ENCODE assay signal across 14 cellular contexts in the genomic region with DNA sequence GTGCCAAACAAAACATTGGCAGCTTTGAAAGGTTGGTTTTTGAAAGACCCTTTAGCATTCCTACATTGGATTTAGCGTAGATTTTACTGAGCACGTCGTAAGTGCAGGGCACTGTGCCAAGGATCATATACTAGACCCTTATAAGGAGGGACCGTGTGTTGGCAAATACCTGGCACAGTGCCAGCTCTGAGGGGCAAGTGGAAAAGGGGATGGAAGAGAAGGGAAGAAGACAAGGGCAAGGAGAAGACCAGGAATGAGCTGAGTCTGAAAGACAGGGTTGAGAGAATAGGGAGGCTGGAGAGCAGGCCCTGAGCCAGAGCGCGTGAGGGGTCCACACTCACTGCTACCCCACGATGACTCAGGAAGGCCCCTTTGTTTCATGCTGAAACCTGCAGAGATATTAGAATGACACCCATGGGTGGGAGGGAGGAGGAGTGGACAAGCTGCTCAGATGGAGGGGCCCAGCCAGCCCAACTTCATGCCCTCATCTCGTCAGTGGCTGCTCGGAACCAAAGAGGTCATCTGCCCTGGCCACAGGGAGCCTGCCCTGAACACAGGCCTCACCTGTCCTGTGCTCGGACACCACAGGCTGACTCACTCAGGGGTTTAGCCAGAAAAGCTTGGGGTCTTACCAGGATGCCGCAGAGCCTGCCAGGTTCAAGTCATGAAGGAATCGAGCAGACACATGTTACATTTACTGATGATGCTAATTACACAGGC. TPM values are rescaled to one million over a fixed set of nuclear protein-coding genes. Genes with fewer than 3 reads are reported as not detected.
DNase-seq lines count a peak whose midpoint lies in the region; ATAC-seq and TF ChIP-seq lines count a peak whose summit lies in the region.
"Had no signal": no experiment of that assay in that cellular context is flagged by ENCODE, and none has a peak within 500 bp of the region (broad histone marks: within the 10 kb centered on the region; RNA-seq: fewer than 3 reads in every experiment).

No MANE protein-coding gene starts in this region.

- H3K27ac ChIP-seq in A673 (ENCODE audit: low read depth, low read length, poor library complexity, severe bottlenecking) = no peak overlapping the region
- H3K27ac ChIP-seq in CD8-positive, alpha-beta T cell (ENCODE audit: low read depth, low read length) = no peak overlapping the region
- H3K27ac ChIP-seq: epithelial cell of prostate had no signal

- no peaks in the 10 kb centered on the region for H3K36me3 ChIP-seq in A673 (ENCODE audit: insufficient read depth, low read length, poor library complexity, severe bottlenecking)
- H3K36me3 ChIP-seq in CD8-positive, alpha-beta T cell (ENCODE audit: insufficient read depth, low read length) = peaks cover 7% of the 10 kb centered on the region

- H3K4me1 ChIP-seq in A673 (ENCODE audit: insufficient read depth, low read length, poor library complexity, severe bottlenecking) = peaks cover 30% of the 10 kb centered on the region
- H3K4me1 ChIP-seq in CD8-positive, alpha-beta T cell (ENCODE audit: insufficient read depth, low read length) = peaks cover 10% of the 10 kb centered on the region

- H3K4me1 Mint-ChIP-seq in CD8-positive, alpha-beta T cell (ENCODE audit: low read depth) = peaks cover 13% of the 10 kb centered on the region
- H3K4me1 Mint-ChIP-seq in activated CD8-positive, alpha-beta T cell treated with anti-CD3 and anti-CD28 coated beads, Interleukin-2, amount 10 ng/mL, durations not matched to agents 7 days and 5 days (ENCODE audit: low read depth) = peaks cover 20% of the 10 kb centered on the region
- peaks cover 30 to 33% of the 10 kb centered on the region in 2 donors for H3K4me1 Mint-ChIP-seq in immature natural killer cell
- H3K4me1 Mint-ChIP-seq in stimulated activated naive B cell treated with anti-CD40 and anti-IgM and Interleukin-4, amounts not matched to agents 10 μg/mL and 1 μg/mL and 100 μg/mL, for 72 hours = peaks cover 20% of the 10 kb centered on the region in 2 donors

- no peaks in the 10 kb centered on the region for H3K9me3 ChIP-seq in A673 (ENCODE audit: low read depth, low read length, poor library complexity, severe bottlenecking)
- no peaks in the 10 kb centered on the region for H3K9me3 ChIP-seq in CD8-positive, alpha-beta T cell (ENCODE audit: low read length)

- no peak for ATAC-seq in CD8-positive, alpha-beta T cell
- no peak for ATAC-seq in activated CD8-positive, alpha-beta T cell treated with anti-CD3 and anti-CD28 coated beads, Interleukin-2, amount 10 ng/mL, durations not matched to agents 7 days and 5 days
- no peak for ATAC-seq in GM18907 (IDR thresholded peaks at IDR 0.05; ENCODE audit: unreplicated experiment)
- no peak for ATAC-seq in stimulated activated naive B cell treated with anti-CD40 and anti-IgM and Interleukin-4, amounts not matched to agents 10 μg/mL and 1 μg/mL and 100 μg/mL, for 72 hours (replicated peaks)
- ATAC-seq: activated CD8-positive, alpha-beta memory T cell treated with anti-CD3 and anti-CD28 coated beads, Interleukin-2, amount 10 ng/mL, durations not matched to agents 7 days and 5 days had no signal

- intact Hi-C loops in A673 (cut with micrococcal nuclease; ENCODE audit: unreplicated experiment) = no loop called here
- intact Hi-C loops in CD8-positive, alpha-beta T cell (cut with DNase I, micrococcal nuclease) = no loop called here

- H3K36me3 Mint-ChIP-seq in CD8-positive, alpha-beta T cell = peaks cover 51% of the 10 kb centered on the region
- H3K36me3 Mint-ChIP-seq in activated CD8-positive, alpha-beta T cell treated with anti-CD3 and anti-CD28 coated beads, Interleukin-2, amount 10 ng/mL, durations not matched to agents 7 days and 5 days (ENCODE audit: low read depth) = peaks cover 34% of the 10 kb centered on the region
- peaks cover 4 to 13% (median 4%) of the 10 kb centered on the region in 3 donors for H3K36me3 Mint-ChIP-seq in immature natural killer cell
- peaks cover 36 to 40% of the 10 kb centered on the region in 2 donors for H3K36me3 Mint-ChIP-seq in stimulated activated naive B cell treated with anti-CD40 and anti-IgM and Interleukin-4, amounts not matched to agents 10 μg/mL and 1 μg/mL and 100 μg/mL, for 72 hours

- POLR2A ChIA-PET in A673 (lab: Charles Lee; ENCODE audit: low non-redundant PET) = no interaction called here
- POLR2A ChIA-PET in CD8-positive, alpha-beta T cell (lab: Charles Lee) = no interaction called here
- POLR2A ChIA-PET in activated CD8-positive, alpha-beta T cell treated with anti-CD3 and anti-CD28 coated beads, Interleukin-2, amount 10 ng/mL, durations not matched to agents 7 days and 5 days (lab: Charles Lee) = interaction anchor here (0.6 kb wide), 1 partner anchor 23 kb away, joined by 3 read pairs; no protein-coding TSS in a partner anchor

- DNase-seq in A673 (ENCODE audit: low spot score) (peak; percentile 46), immature natural killer cell (no peak), UCSD-AML1 (lab: John Stamatoyannopoulos, UW; ENCODE audit: unreplicated experiment) (no peak)
- DNase-seq in CD8-positive, alpha-beta T cell = no peak
- DNase-seq in activated CD8-positive, alpha-beta T cell treated with anti-CD3 and anti-CD28 coated beads, Interleukin-2, amount 10 ng/mL, durations not matched to agents 7 days and 5 days = no peak
- no peak for DNase-seq in stimulated activated naive B cell treated with anti-CD40 and anti-IgM and Interleukin-4, amounts not matched to agents 10 μg/mL and 1 μg/mL and 100 μg/mL, for 72 hours
- DNase-seq: activated CD8-positive, alpha-beta memory T cell treated with anti-CD3 and anti-CD28 coated beads, Interleukin-2, amount 10 ng/mL, durations not matched to agents 7 days and 5 days; C1 segment of cervical spinal cord; head of caudate nucleus; KG1; NCI-H446 treated with DMSO at 0.1 percent for 48 hours had no signal

- CTCF ChIA-PET in A673 (lab: Charles Lee) = no interaction called here
- CTCF ChIA-PET in CD8-positive, alpha-beta T cell (lab: Charles Lee) = interaction anchor here (1.3 to 2.8 kb wide), 3 partner anchors 9 to 18 kb away, joined by 3 to 9 read pairs (median 8); no protein-coding TSS in a partner anchor
- CTCF ChIA-PET in activated CD8-positive, alpha-beta T cell treated with anti-CD3 and anti-CD28 coated beads, Interleukin-2, amount 10 ng/mL, durations not matched to agents 7 days and 5 days (lab: Charles Lee) = no interaction called here

- H3K4me3 Mint-ChIP-seq in CD8-positive, alpha-beta T cell = no peak overlapping the region
- no peak overlapping the region for H3K4me3 Mint-ChIP-seq in activated CD8-positive, alpha-beta T cell treated with anti-CD3 and anti-CD28 coated beads, Interleukin-2, amount 10 ng/mL, durations not matched to agents 7 days and 5 days
- H3K4me3 Mint-ChIP-seq in immature natural killer cell = no peak overlapping the region
- H3K4me3 Mint-ChIP-seq in stimulated activated naive B cell treated with anti-CD40 and anti-IgM and Interleukin-4, amounts not matched to agents 10 μg/mL and 1 μg/mL and 100 μg/mL, for 72 hours = peak overlapping the region in 1 of 2 donors; percentile 15
- H3K4me3 Mint-ChIP-seq: activated CD8-positive, alpha-beta memory T cell treated with anti-CD3 and anti-CD28 coated beads, Interleukin-2, amount 10 ng/mL, durations not matched to agents 7 days and 5 days had no signal

- BruUV-seq in A673 (replicated peaks; lab: Mats Ljungman, UMichigan) = no TSS peak

- no peak for TF ChIP-seq CTCF in A673 (conservative IDR thresholded peaks at IDR 0.05; ENCODE audit: low read depth, low read length)
- TF ChIP-seq CTCF in CD8-positive, alpha-beta T cell (IDR thresholded peaks at IDR 0.05) = no peak

- H3K9me3 Mint-ChIP-seq in CD8-positive, alpha-beta T cell = no peaks in the 10 kb centered on the region
- no peaks in the 10 kb centered on the region for H3K9me3 Mint-ChIP-seq in activated CD8-positive, alpha-beta T cell treated with anti-CD3 and anti-CD28 coated beads, Interleukin-2, amount 10 ng/mL, durations not matched to agents 7 days and 5 days (ENCODE audit: insufficient read depth)
- H3K9me3 Mint-ChIP-seq in immature natural killer cell = no peaks in the 10 kb centered on the region
- H3K9me3 Mint-ChIP-seq in stimulated activated naive B cell treated with anti-CD40 and anti-IgM and Interleukin-4, amounts not matched to agents 10 μg/mL and 1 μg/mL and 100 μg/mL, for 72 hours = no peaks in the 10 kb centered on the region

- no peaks in the 10 kb centered on the region for H3K27me3 ChIP-seq in A673 (replicated peaks; ENCODE audit: insufficient read depth, low read depth, low read length, poor library complexity)
- no peaks in the 10 kb centered on the region for H3K27me3 ChIP-seq in CD8-positive, alpha-beta T cell (ENCODE audit: insufficient read depth, low read length)

- no peak overlapping the region for H3K4me3 ChIP-seq in A673 (ENCODE audit: low read depth, low read length, poor library complexity, severe bottlenecking)
- no peak overlapping the region for H3K4me3 ChIP-seq in CD8-positive, alpha-beta T cell (ENCODE audit: low read depth, low read length)

- peak overlapping the region; percentile 33 for H3K27ac Mint-ChIP-seq in CD8-positive, alpha-beta T cell
- H3K27ac Mint-ChIP-seq in activated CD8-positive, alpha-beta T cell treated with anti-CD3 and anti-CD28 coated beads, Interleukin-2, amount 10 ng/mL, durations not matched to agents 7 days and 5 days = peak overlapping the region; percentile 41
- H3K27ac Mint-ChIP-seq in immature natural killer cell = peak overlapping the region in 5 of 6 donors; percentile 30 to 49 (median 46)
- H3K27ac Mint-ChIP-seq in stimulated activated naive B cell treated with anti-CD40 and anti-IgM and Interleukin-4, amounts not matched to agents 10 μg/mL and 1 μg/mL and 100 μg/mL, for 72 hours = no peak overlapping the region
- H3K27ac Mint-ChIP-seq: activated CD8-positive, alpha-beta memory T cell treated with anti-CD3 and anti-CD28 coated beads, Interleukin-2, amount 10 ng/mL, durations not matched to agents 7 days and 5 days; progenitor cell of endocrine pancreas had no signal

- no peaks in the 10 kb centered on the region for H3K27me3 Mint-ChIP-seq in CD8-positive, alpha-beta T cell (ENCODE audit: low read depth)
- H3K27me3 Mint-ChIP-seq in activated CD8-positive, alpha-beta T cell treated with anti-CD3 and anti-CD28 coated beads, Interleukin-2, amount 10 ng/mL, durations not matched to agents 7 days and 5 days (ENCODE audit: low read depth) = no peaks in the 10 kb centered on the region
- H3K27me3 Mint-ChIP-seq in immature natural killer cell (ENCODE audit: low read depth in 3 of 3) = peaks cover 11 to 19% (median 11%) of the 10 kb centered on the region in 3 donors
- H3K27me3 Mint-ChIP-seq in stimulated activated naive B cell treated with anti-CD40 and anti-IgM and Interleukin-4, amounts not matched to agents 10 μg/mL and 1 μg/mL and 100 μg/mL, for 72 hours = no peaks in the 10 kb centered on the region
- H3K27me3 Mint-ChIP-seq: activated CD8-positive, alpha-beta memory T cell treated with anti-CD3 and anti-CD28 coated beads, Interleukin-2, amount 10 ng/mL, durations not matched to agents 7 days and 5 days; progenitor cell of endocrine pancreas had no signal

RNA-seq across cellular contexts. Expression of a gene that starts 25.0 kb away (rescaled TPM):
- total RNA-seq in A673 (2021) = 57.9 and 63.0 TPM in 2 replicates
- total RNA-seq in CD8-positive, alpha-beta T cell = 10 to 100 TPM; 61.6 to 63.7 TPM
- 10 to 100 TPM; 61.0 to 64.6 TPM for total RNA-seq in activated CD8-positive, alpha-beta T cell treated with anti-CD3 and anti-CD28 coated beads, Interleukin-2, amount 10 ng/mL, durations not matched to agents 7 days and 5 days
- 10 to 100 TPM; 16.3 to 34.9 (median 26.3) TPM for polyA plus RNA-seq in immature natural killer cell
